Comparison of ENCODE assay signal across 20 cellular contexts in the genomic region with DNA sequence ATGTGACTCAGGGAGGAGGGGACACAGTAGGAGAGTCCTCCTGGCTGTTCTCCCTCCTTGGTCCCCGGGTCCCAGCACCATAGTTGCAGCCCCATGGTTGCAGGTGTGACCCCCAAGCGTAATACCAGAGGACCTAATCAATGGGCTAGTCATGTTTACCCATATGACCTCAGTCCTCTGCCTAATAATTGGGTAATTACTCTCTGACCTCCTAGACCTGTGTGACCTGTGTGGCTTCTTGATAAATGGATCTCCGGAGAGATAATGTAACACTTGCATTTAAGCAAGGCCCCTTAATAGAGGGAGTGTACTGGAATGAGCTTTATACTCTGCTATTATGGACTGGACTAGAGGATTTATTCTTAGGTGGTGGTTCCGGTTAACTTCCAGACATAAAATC. TPM values are rescaled to one million over a fixed set of nuclear protein-coding genes. Genes with fewer than 3 reads are reported as not detected.
DNase-seq lines count a peak whose midpoint lies in the region; ATAC-seq and TF ChIP-seq lines count a peak whose summit lies in the region.
"Had no signal": no experiment of that assay in that cellular context is flagged by ENCODE, and none has a peak within 500 bp of the region (broad histone marks: within the 10 kb centered on the region; RNA-seq: fewer than 3 reads in every experiment).

No MANE protein-coding gene starts in this region.

- no peaks in the 10 kb centered on the region for H3K79me2 ChIP-seq in smooth muscle cell (ENCODE audit: low read depth)

- DNase-seq in HFFc6: no peak
- DNase-seq in smooth muscle cell (lab: John Stamatoyannopoulos, UW; ENCODE audit: unreplicated experiment): no peak
- no peak for DNase-seq in NCI-H82 (lab: John Stamatoyannopoulos, UW)
- no peak for DNase-seq in mucosa of descending colon
- DNase-seq: activated CD4-positive, alpha-beta T cell treated with anti-CD3 and anti-CD28 coated beads for 36 hours; activated T-cell treated with anti-CD3 and anti-CD28 coated beads, Interleukin-2, amount 50 U/mL, for 72 hours; brain microvascular endothelial cell; C1 segment of cervical spinal cord; immature natural killer cell; naive thymus-derived CD4-positive, alpha-beta T cell; NCI-H1694 treated with DMSO at 0.1 percent for 48 hours; NCI-H748 treated with DMSO at 0.1 percent for 48 hours; psoas muscle; Right ventricle myocardium superior; stimulated activated CD4-positive, alpha-beta T cell treated with anti-CD3 and anti-CD28 coated beads, Interleukin-12 subunit alpha, Interleukin-12 subunit beta, amount 100 ng/mL, for 4 hours had no signal

- H3K27me3 Mint-ChIP-seq in HFFc6 (ENCODE audit: insufficient read depth): no peaks in the 10 kb centered on the region; the same call in 1 of the 2 replicates
- no peaks in the 10 kb centered on the region for H3K27me3 Mint-ChIP-seq in dendritic cell treated with granulocyte-macrophage colony-stimulating factor and Interleukin-4, amounts not matched to agents 40 ng/mL and 50 ng/mL, for 4 days
- H3K27me3 Mint-ChIP-seq: activated CD4-positive, alpha-beta T cell treated with anti-CD3 and anti-CD28 coated beads for 36 hours had no signal

- peak overlapping the region; percentile 91; the same call in 1 of the 2 replicates for H3K27ac Mint-ChIP-seq in HFFc6
- peak overlapping the region; percentile 64 for H3K27ac Mint-ChIP-seq in dendritic cell treated with granulocyte-macrophage colony-stimulating factor and Interleukin-4, amounts not matched to agents 40 ng/mL and 50 ng/mL, for 4 days
- H3K27ac Mint-ChIP-seq: activated CD4-positive, alpha-beta T cell treated with anti-CD3 and anti-CD28 coated beads for 36 hours; activated naive CD8-positive, alpha-beta T cell; activated T-cell treated with anti-CD3 and anti-CD28 coated beads, Interleukin-2, amount 50 U/mL, for 72 hours; naive thymus-derived CD4-positive, alpha-beta T cell had no signal

- no peak overlapping the region for H2AFZ ChIP-seq in smooth muscle cell (ENCODE audit: low read depth)

- H3K4me3 Mint-ChIP-seq in HFFc6: peak overlapping the region; percentile 88; the same call in 1 of the 2 replicates
- H3K4me3 Mint-ChIP-seq in dendritic cell treated with granulocyte-macrophage colony-stimulating factor and Interleukin-4, amounts not matched to agents 40 ng/mL and 50 ng/mL, for 4 days: no peak overlapping the region
- H3K4me3 Mint-ChIP-seq: activated CD4-positive, alpha-beta T cell treated with anti-CD3 and anti-CD28 coated beads for 36 hours; activated naive CD8-positive, alpha-beta T cell; naive thymus-derived CD4-positive, alpha-beta T cell had no signal

- no peaks in the 10 kb centered on the region for H3K27me3 ChIP-seq in muscle layer of colon (ENCODE audit: control insufficient read depth in 1 of 2, insufficient read depth in 2 of 2, low read length in 2 of 2)
- no peaks in the 10 kb centered on the region for H3K27me3 ChIP-seq in smooth muscle cell (ENCODE audit: low read depth)
- H3K27me3 ChIP-seq: brain microvascular endothelial cell had no signal

- no peak for TF ChIP-seq CTCF in HFFc6 (IDR thresholded peaks at IDR 0.05)
- TF ChIP-seq CTCF in smooth muscle cell (IDR thresholded peaks at IDR 0.05; ENCODE audit: borderline replicate concordance, insufficient read depth, poor library complexity, severe bottlenecking): no peak
- TF ChIP-seq CTCF in mucosa of descending colon (IDR thresholded peaks at IDR 0.05): no peak

- H3K36me3 ChIP-seq in muscle layer of colon (ENCODE audit: insufficient read depth, low read length): no peaks in the 10 kb centered on the region
- H3K36me3 ChIP-seq in smooth muscle cell (ENCODE audit: low read depth): no peaks in the 10 kb centered on the region
- H3K36me3 ChIP-seq in mucosa of descending colon (ENCODE audit: low read depth): no peaks in the 10 kb centered on the region
- H3K36me3 ChIP-seq: brain microvascular endothelial cell had no signal

- H3K27ac ChIP-seq in muscle layer of colon (ENCODE audit: low read depth, low read length) (peak overlapping the region; percentile 61), smooth muscle cell (ENCODE audit: low read depth) (peak overlapping the region; percentile 84)
- H3K27ac ChIP-seq: psoas muscle had no signal

- ATAC-seq in HG03045 (IDR thresholded peaks at IDR 0.05; ENCODE audit: unreplicated experiment): no peak
- no peak for ATAC-seq in mucosa of descending colon
- no peak for ATAC-seq in GM21390 (IDR thresholded peaks at IDR 0.05; ENCODE audit: unreplicated experiment)
- ATAC-seq: activated CD4-positive, alpha-beta T cell treated with anti-CD3 and anti-CD28 coated beads for 36 hours; activated T-cell treated with anti-CD3 and anti-CD28 coated beads, Interleukin-2, amount 50 U/mL, for 72 hours; naive thymus-derived CD4-positive, alpha-beta T cell; psoas muscle had no signal

- no peak overlapping the region for H3K9ac ChIP-seq in muscle layer of colon (ENCODE audit: low read length)
- H3K9ac ChIP-seq in smooth muscle cell (ENCODE audit: low read depth): no peak overlapping the region

- H3K36me3 Mint-ChIP-seq in HFFc6 (ENCODE audit: low read depth): peaks cover 9% of the 10 kb centered on the region; the same call in 1 of the 2 replicates
- peaks cover 87% of the 10 kb centered on the region for H3K36me3 Mint-ChIP-seq in dendritic cell treated with granulocyte-macrophage colony-stimulating factor and Interleukin-4, amounts not matched to agents 40 ng/mL and 50 ng/mL, for 4 days (ENCODE audit: low read depth)

- no peak overlapping the region for H3K4me3 ChIP-seq in muscle layer of colon (ENCODE audit: low read depth in 1 of 2, low read length in 2 of 2)
- peak overlapping the region; percentile 2 for H3K4me3 ChIP-seq in smooth muscle cell
- no peak overlapping the region for H3K4me3 ChIP-seq in mucosa of descending colon
- H3K4me3 ChIP-seq: psoas muscle had no signal

- intact Hi-C loops in dendritic cell treated with granulocyte-macrophage colony-stimulating factor and Interleukin-4, amounts not matched to agents 40 ng/mL and 50 ng/mL, for 4 days (cut with micrococcal nuclease): no loop called here
- intact Hi-C loops in mucosa of descending colon (cut with DNase I, micrococcal nuclease): no loop called here

- H3K4me1 Mint-ChIP-seq in HFFc6 (ENCODE audit: low read depth): peaks cover 29% of the 10 kb centered on the region
- peaks cover 36% of the 10 kb centered on the region for H3K4me1 Mint-ChIP-seq in dendritic cell treated with granulocyte-macrophage colony-stimulating factor and Interleukin-4, amounts not matched to agents 40 ng/mL and 50 ng/mL, for 4 days (ENCODE audit: low read depth)

- H3K9me3 ChIP-seq in muscle layer of colon (ENCODE audit: low read length) (no peaks in the 10 kb centered on the region), smooth muscle cell (replicated peaks; ENCODE audit: low read depth) (no peaks in the 10 kb centered on the region), mucosa of descending colon (no peaks in the 10 kb centered on the region)
- H3K9me3 ChIP-seq: psoas muscle had no signal

- H3K4me1 ChIP-seq in muscle layer of colon (ENCODE audit: insufficient read depth, low read length) (peaks cover 27% of the 10 kb centered on the region), smooth muscle cell (ENCODE audit: low read depth) (peaks cover 8% of the 10 kb centered on the region), mucosa of descending colon (ENCODE audit: low read depth) (peaks cover 21% of the 10 kb centered on the region)

- H4K20me1 ChIP-seq in smooth muscle cell (ENCODE audit: low read depth): no peaks in the 10 kb centered on the region

- WGBS in smooth muscle cell (ENCODE audit: low lambda C conversion rate): 78% methylated on average over 4 of the region's 4 CpGs

- H3K9me3 Mint-ChIP-seq in HFFc6: no peaks in the 10 kb centered on the region
- H3K9me3 Mint-ChIP-seq in dendritic cell treated with granulocyte-macrophage colony-stimulating factor and Interleukin-4, amounts not matched to agents 40 ng/mL and 50 ng/mL, for 4 days: no peaks in the 10 kb centered on the region
- H3K9me3 Mint-ChIP-seq: activated T-cell treated with anti-CD3 and anti-CD28 coated beads, Interleukin-2, amount 50 U/mL, for 72 hours; immature natural killer cell; naive thymus-derived CD4-positive, alpha-beta T cell had no signal

- H3F3A ChIP-seq in smooth muscle cell (ENCODE audit: low read depth): no peaks in the 10 kb centered on the region

- no peak overlapping the region for H3K4me2 ChIP-seq in smooth muscle cell

RNA-seq across cellular contexts. Expression of a gene that starts 32.2 kb away (rescaled TPM):
- total RNA-seq in HFFc6 (2021; fragmentation: NEBNext Ultra II Directional; extraction: Animal tissue kit (Norgen Biotek cat#: 25700)): 10 to 100 TPM in 2 of 6 experiments, 1 to 10 TPM in 4; 6.5 to 11.2 (median 7.7) TPM
- total RNA-seq in smooth muscle cell (10.4 and 14.7 TPM in 2 replicates), mucosa of descending colon (10 to 100 TPM; 13.5 to 30.2 (median 18.8) TPM)
- polyA plus RNA-seq in smooth muscle cell: 9.4 and 10.6 TPM in 2 replicates

RNA-seq across cellular contexts. Expression of a gene that starts 55.3 kb away (rescaled TPM):
- 100 to 1,000 TPM in 1 of 6 experiments, 10 to 100 TPM in 5; 92.8 to 112 (median 96.1) TPM for total RNA-seq in HFFc6 (2021; fragmentation: NEBNext Ultra II Directional; extraction: Animal tissue kit (Norgen Biotek cat#: 25700))
- total RNA-seq in smooth muscle cell (13.3 and 14.7 TPM in 2 replicates), mucosa of descending colon (100 to 1,000 TPM; 176 to 345 (median 228) TPM)
- 32.8 and 56.6 TPM in 2 replicates for polyA plus RNA-seq in smooth muscle cell
